In the genomic region with DNA sequence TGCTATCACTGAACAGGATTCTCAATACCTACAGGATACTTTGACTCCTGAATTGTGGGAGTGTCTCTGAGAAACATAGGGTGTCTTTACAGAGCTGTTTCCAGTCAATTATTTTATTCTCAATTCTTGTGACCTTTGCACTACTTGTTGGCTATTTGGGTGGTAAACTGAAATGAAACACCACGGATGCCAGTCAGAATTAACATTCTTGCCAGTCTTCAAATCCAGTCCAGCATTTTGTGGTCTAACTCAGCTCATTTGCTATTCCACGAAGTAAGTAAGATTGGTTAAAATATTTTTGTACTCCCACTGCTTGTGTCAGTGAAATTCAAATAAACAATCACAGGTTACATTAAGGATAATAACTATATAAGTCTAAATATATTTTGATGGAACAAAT, we compare ENCODE assay signal across 27 cellular contexts.
"Had no signal": no experiment of that assay in that cellular context is flagged by ENCODE, and none has a peak within 500 bp of the region (broad histone marks: within the 10 kb centered on the region; RNA-seq: fewer than 3 reads in every experiment).

No MANE protein-coding gene starts in this region.

- H3K4me1 ChIP-seq: left lung, lower lobe of right lung, spleen, suprapubic skin, tibial artery, upper lobe of right lung had no signal

- H3K9me3 ChIP-seq: left lung, lower lobe of right lung, neutrophil, ovary, spleen, suprapubic skin, thoracic aorta, tibial artery, upper lobe of right lung had no signal

- DNase-seq: hippocampal formation; kidney; left colon; left lung; lower lobe of right lung; mammary epithelial cell; mesenchymal stem cell; naive thymus-derived CD4-positive, alpha-beta T cell; occipital lobe; ovary; right cardiac atrium; small intestine; spleen; stimulated activated CD4-positive, alpha-beta T cell treated with anti-CD3 and anti-CD28 coated beads, Interleukin-4, amount 100 ng/mL, for 24 hours; stimulated activated naive CD4-positive, alpha-beta T cell; tibial artery; trophoblast cell; upper lobe of right lung had no signal

- H3K4me3 ChIP-seq: left lung, lower lobe of right lung, ovary, spleen, suprapubic skin, thoracic aorta, tibial artery, upper lobe of right lung had no signal

- H3K4me3 Mint-ChIP-seq: naive thymus-derived CD4-positive, alpha-beta T cell; natural killer cell treated with Interleukin-12 subunit alpha and Interleukin-12 subunit beta and Interleukin-15 and Interleukin-18, amount 100 ng/mL, for 72 hours; neural crest cell; stimulated activated effector memory CD8-positive, alpha-beta T cell treated with anti-CD3 and anti-CD28 coated beads, Interleukin-12 subunit alpha, Interleukin-12 subunit beta, amount 100 ng/mL, for 72 hours; stimulated activated naive CD8-positive, alpha-beta T cell treated with anti-CD3 and anti-CD28 coated beads, Interleukin-15, Interleukin-2, amounts not matched to agents 100 ng/mL and 50 ng/mL, for 24 hours had no signal

- H3K27me3 Mint-ChIP-seq: naive thymus-derived CD4-positive, alpha-beta T cell; natural killer cell treated with Interleukin-12 subunit alpha and Interleukin-12 subunit beta and Interleukin-15 and Interleukin-18, amount 100 ng/mL, for 72 hours; progenitor cell of endocrine pancreas; stimulated activated naive CD8-positive, alpha-beta T cell treated with anti-CD3 and anti-CD28 coated beads, Interleukin-15, Interleukin-2, amounts not matched to agents 100 ng/mL and 50 ng/mL, for 24 hours had no signal

- H3K36me3 Mint-ChIP-seq: naive thymus-derived CD4-positive, alpha-beta T cell; natural killer cell treated with Interleukin-12 subunit alpha and Interleukin-12 subunit beta and Interleukin-15 and Interleukin-18, amount 100 ng/mL, for 72 hours; stimulated activated effector memory CD8-positive, alpha-beta T cell treated with anti-CD3 and anti-CD28 coated beads, Interleukin-12 subunit alpha, Interleukin-12 subunit beta, amount 100 ng/mL, for 72 hours had no signal

- H3K27me3 ChIP-seq: left lung, neutrophil, ovary, spleen, suprapubic skin, tibial artery, upper lobe of right lung had no signal

- H3K4me1 Mint-ChIP-seq: naive thymus-derived CD4-positive, alpha-beta T cell; neural crest cell; stimulated activated effector memory CD8-positive, alpha-beta T cell treated with anti-CD3 and anti-CD28 coated beads, Interleukin-12 subunit alpha, Interleukin-12 subunit beta, amount 100 ng/mL, for 72 hours had no signal

- FAIRE-seq: kidney, small intestine, urothelium cell line had no signal

- H3K27ac Mint-ChIP-seq: naive thymus-derived CD4-positive, alpha-beta T cell; natural killer cell treated with Interleukin-12 subunit alpha and Interleukin-12 subunit beta and Interleukin-15 and Interleukin-18, amount 100 ng/mL, for 72 hours; progenitor cell of endocrine pancreas; stimulated activated effector memory CD8-positive, alpha-beta T cell treated with anti-CD3 and anti-CD28 coated beads, Interleukin-12 subunit alpha, Interleukin-12 subunit beta, amount 100 ng/mL, for 72 hours; stimulated activated naive CD8-positive, alpha-beta T cell treated with anti-CD3 and anti-CD28 coated beads, Interleukin-15, Interleukin-2, amounts not matched to agents 100 ng/mL and 50 ng/mL, for 24 hours had no signal

- H3K27ac ChIP-seq: left lung, lower lobe of right lung, neutrophil, ovary, spleen, suprapubic skin, thoracic aorta, tibial artery, upper lobe of right lung had no signal

- H3K9me3 Mint-ChIP-seq: neural crest cell had no signal

- H3K36me3 ChIP-seq: left lung, lower lobe of right lung, neutrophil, ovary, spleen, suprapubic skin, thoracic aorta, tibial artery, upper lobe of right lung had no signal
